ENCODE assay signal across 20 cellular contexts in genomic region chr14:50222061-50222613, GRCh38. TPM values are rescaled to one million over a fixed set of nuclear protein-coding genes. Genes with fewer than 3 reads are reported as not detected.
DNase-seq lines count a peak whose midpoint lies in the region; ATAC-seq and TF ChIP-seq lines count a peak whose summit lies in the region.
"Had no signal": no experiment of that assay in that cellular context is flagged by ENCODE, and none has a peak within 500 bp of the region (broad histone marks: within the 10 kb centered on the region; RNA-seq: fewer than 3 reads in every experiment).

No MANE protein-coding gene starts in this region.

- H4K91ac ChIP-seq in H9 (ENCODE audit: insufficient read length, low read depth, low read length) = no peak overlapping the region

- H2AK5ac ChIP-seq in H9 (ENCODE audit: insufficient read length, low read length) = no peak overlapping the region

- no peak overlapping the region for H2BK20ac ChIP-seq in H9 (ENCODE audit: low read depth, low read length, poor library complexity, severe bottlenecking)

- no peak overlapping the region for H3K14ac ChIP-seq in H9 (ENCODE audit: insufficient read depth, low read length)

- H3K27me3 Mint-ChIP-seq in H9 (ENCODE audit: low read depth) = no peaks in the 10 kb centered on the region
- H3K27me3 Mint-ChIP-seq in brain = no peaks in the 10 kb centered on the region
- H3K27me3 Mint-ChIP-seq in natural killer cell (ENCODE audit: low read depth in 2 of 2) = no peaks in the 10 kb centered on the region
- no peaks in the 10 kb centered on the region for H3K27me3 Mint-ChIP-seq in endothelial cell (ENCODE audit: unreplicated experiment)

- H3K79me2 ChIP-seq in H9 (ENCODE audit: insufficient read depth, low read length) = 0 out of 2 replicates have a peak, but pooled peaks cover 1% of the 10 kb centered on the region

- H3K4me3 Mint-ChIP-seq in H9 (no peak overlapping the region), brain (peak overlapping the region in 1 of 5 experiments; percentile 11), natural killer cell (no peak overlapping the region), endothelial cell (ENCODE audit: unreplicated experiment) (no peak overlapping the region)

- no peak overlapping the region for H3K9ac ChIP-seq in H9 (ENCODE audit: extremely low read depth, insufficient read length, low read length)

- no peak overlapping the region for H3K4me3 ChIP-seq in BJ (ENCODE audit: low read depth, low read length)
- no peak overlapping the region for H3K4me3 ChIP-seq in ascending aorta
- H3K4me3 ChIP-seq: dorsolateral prefrontal cortex, esophagus squamous epithelium, hepatocyte, pancreas, skin epidermis had no signal

- H3K27ac Mint-ChIP-seq in H9 (peak overlapping the region; percentile 1 to 76 (median 36); a peak in 6 of 7 replicates), brain (peak overlapping the region; percentile 18 to 78 (median 51)), natural killer cell (peak overlapping the region; percentile 13 to 68), endothelial cell (ENCODE audit: unreplicated experiment) (no peak overlapping the region)

- ATAC-seq in natural killer cell = no peak
- ATAC-seq: pancreas had no signal

- peaks cover 0 to 2% (median 0%) of the 10 kb centered on the region in 3 experiments; a peak in 2 of 7 replicates for H3K36me3 Mint-ChIP-seq in H9 (ENCODE audit: insufficient read depth in 1 of 3, low read depth in 3 of 3)
- H3K36me3 Mint-ChIP-seq in brain = peaks cover 40% of the 10 kb centered on the region
- no peaks in the 10 kb centered on the region for H3K36me3 Mint-ChIP-seq in natural killer cell
- no peaks in the 10 kb centered on the region for H3K36me3 Mint-ChIP-seq in endothelial cell (ENCODE audit: low read depth, unreplicated experiment)

- no peak overlapping the region for H3K56ac ChIP-seq in H9 (ENCODE audit: insufficient read length, low read depth, low read length)

- no peak overlapping the region for H3K4ac ChIP-seq in H9 (ENCODE audit: low read depth, low read length)

- H3K27ac ChIP-seq in H9 (ENCODE audit: insufficient read length, low read depth, low read length) (no peak overlapping the region), ascending aorta (no peak overlapping the region)
- H3K27ac ChIP-seq: esophagus squamous epithelium, hepatocyte, pancreas, skin epidermis had no signal

- CTCF ChIA-PET in BJ (lab: Yijun Ruan, JAX) = no interaction called here

- H3K79me1 ChIP-seq in H9 (ENCODE audit: insufficient read depth, low read depth, low read length, poor library complexity, severe bottlenecking) = no peaks in the 10 kb centered on the region

- H3K4me1 Mint-ChIP-seq in H9 (peaks cover 22 to 23% of the 10 kb centered on the region in 2 experiments), brain (peaks cover 64% of the 10 kb centered on the region), natural killer cell (peaks cover 51 to 53% of the 10 kb centered on the region in 2 donors), endothelial cell (ENCODE audit: unreplicated experiment) (peaks cover 11% of the 10 kb centered on the region)

- H3K4me1 ChIP-seq in H9 (ENCODE audit: insufficient read depth, low read length) (no peaks in the 10 kb centered on the region), ascending aorta (peaks cover 3 to 25% of the 10 kb centered on the region in 2 donors)

- H2BK120ac ChIP-seq in H9 (ENCODE audit: low read depth, low read length, poor library complexity, severe bottlenecking) = no peak overlapping the region

- no peak overlapping the region for H2BK12ac ChIP-seq in H9 (ENCODE audit: insufficient read length, low read depth, low read length)

- no peak overlapping the region for H3K18ac ChIP-seq in H9 (ENCODE audit: insufficient read length, low read depth, low read length)

- no peak overlapping the region for H2BK5ac ChIP-seq in H9 (ENCODE audit: insufficient read length, low read length)

- H2AFZ ChIP-seq in H9 (ENCODE audit: low read length) = no peak overlapping the region
- H2AFZ ChIP-seq: hepatocyte had no signal

- H3K27me3 ChIP-seq in BJ (ENCODE audit: control insufficient read depth, insufficient read depth, low read length) = no peaks in the 10 kb centered on the region
- H3K27me3 ChIP-seq in H9 (ENCODE audit: insufficient read depth, low read length) = no peaks in the 10 kb centered on the region
- H3K27me3 ChIP-seq in ascending aorta = no peaks in the 10 kb centered on the region
- H3K27me3 ChIP-seq: BE2C, dorsolateral prefrontal cortex, esophagus squamous epithelium, hepatocyte, pancreas had no signal

- DNase-seq in BJ (ENCODE audit: low read depth) (peak; percentile 4), H9 (no peak), natural killer cell (no peak), SKM-1 (lab: John Stamatoyannopoulos, UW; ENCODE audit: unreplicated experiment) (no peak), endothelial cell (ENCODE audit: low spot score) (no peak), ascending aorta (ENCODE audit: low spot score in 2 of 2) (no peak), NCI-H2029 treated with DMSO at 0.1 percent for 48 hours (lab: John Stamatoyannopoulos, UW) (no peak)
- DNase-seq: activated gamma-delta T cell, BE2C, DMS53, dorsolateral prefrontal cortex, esophagus squamous epithelium, kidney, midbrain, NCI-H1417 treated with DMSO at 0.1 percent for 48 hours, NCI-H2227 treated with DMSO at 0.1 percent for 48 hours, pancreas had no signal

- H3K9me3 ChIP-seq in H9 (ENCODE audit: control insufficient read depth, low read depth, low read length) (no peaks in the 10 kb centered on the region), ascending aorta (no peaks in the 10 kb centered on the region)
- H3K9me3 ChIP-seq: BE2C, esophagus squamous epithelium, pancreas had no signal

- H4K20me1 ChIP-seq in H9 (ENCODE audit: control insufficient read depth, insufficient read depth, insufficient read length) = no peaks in the 10 kb centered on the region

- H3K36me3 ChIP-seq in BJ (ENCODE audit: control insufficient read depth, insufficient read depth, low read length) (no peaks in the 10 kb centered on the region), ascending aorta (no peaks in the 10 kb centered on the region)
- H3K36me3 ChIP-seq: BE2C, esophagus squamous epithelium, pancreas had no signal

- intact Hi-C loops in natural killer cell (cut with micrococcal nuclease) = loop anchor here (10.0 kb wide), 1 partner anchor 587 kb away; the partner anchor contains the start of gene DNAAF2
- intact Hi-C loops in ascending aorta (cut with DNase I) = no loop called here

- no peaks in the 10 kb centered on the region for H3K23me2 ChIP-seq in H9 (ENCODE audit: insufficient read length, low read depth, low read length, poor library complexity, severe bottlenecking)

- no peak overlapping the region for H3K4me2 ChIP-seq in H9 (ENCODE audit: insufficient read depth, insufficient read length, low read length)
- H3K4me2 ChIP-seq: hepatocyte had no signal

- H2BK15ac ChIP-seq in H9 (ENCODE audit: low read depth, low read length) = no peak overlapping the region

- H3T11ph ChIP-seq in H9 (ENCODE audit: low read length) = no peak overlapping the region

- H4K5ac ChIP-seq in H9 (ENCODE audit: insufficient read length, low read depth, low read length) = no peak overlapping the region

- TF ChIP-seq CTCF in BJ (IDR thresholded peaks at IDR 0.05; ENCODE audit: insufficient read depth, low read depth, low read length) (no peak), H9 (conservative IDR thresholded peaks at IDR 0.05) (no peak), brain (conservative IDR thresholded peaks at IDR 0.05) (no peak), natural killer cell (IDR thresholded peaks at IDR 0.05) (no peak), endothelial cell (IDR thresholded peaks at IDR 0.05; ENCODE audit: unreplicated experiment) (no peak), ascending aorta (IDR thresholded peaks at IDR 0.05) (no peak)

- H3K9me3 Mint-ChIP-seq in H9 (no peaks in the 10 kb centered on the region), brain (peaks cover 0 to 4% (median 0%) of the 10 kb centered on the region in 5 experiments), natural killer cell (no peaks in the 10 kb centered on the region), endothelial cell (ENCODE audit: unreplicated experiment) (no peaks in the 10 kb centered on the region)

- no peak overlapping the region for H4K8ac ChIP-seq in H9 (replicated peaks; ENCODE audit: insufficient read length, low read depth, low read length)

- no CpG with 5 or more reads among the region's 1 CpG for WGBS in H9 (ENCODE audit: extremely low coverage, insufficient read length, low lambda C conversion rate)

- H3K23ac ChIP-seq in H9 (ENCODE audit: insufficient read length, low read depth, low read length) = no peak overlapping the region

- POLR2A ChIA-PET in BJ (lab: Charles Lee) = no interaction called here

RNA-seq across cellular contexts. Expression of gene SOS2, which starts 9.2 kb away (rescaled TPM):
- 6.4 and 10.0 TPM in 2 replicates for polyA plus RNA-seq in BJ (2011; rRNA removed)
- 10.0 and 11.7 TPM in 2 replicates for polyA minus RNA-seq in BJ (2011; rRNA and poly(A)+ RNA removed)
- total RNA-seq in H9 (2021) = 9.4 and 9.6 TPM in 2 replicates
- polyA plus RNA-seq in brain (ENCODE audit: insufficient read depth, low read depth, low replicate concordance) = 15.3 TPM
- total RNA-seq in natural killer cell = 10 to 100 TPM; 64.7 to 82.2 (median 69.5) TPM
- 27.9 TPM for total RNA-seq in endothelial cell (ENCODE audit: unreplicated experiment)
- total RNA-seq in ascending aorta = 7.3 TPM
